In genomic region chr21:37072988-37073416, GRCh38 we compare ENCODE assay signal across 7 cellular contexts. TPM values are rescaled to one million over a fixed set of nuclear protein-coding genes. Genes with fewer than 3 reads are reported as not detected.
DNase-seq lines count a peak whose midpoint lies in the region; ATAC-seq lines count a peak whose summit lies in the region.

Gene PIGP (minus strand): TSS chr21:37073071. CDS start chr21:37072515, 556 bp downstream.
Gene TTC3 (plus strand): TSS chr21:37073254. CDS start chr21:37087258, 14,004 bp downstream.

- intact Hi-C loops in sciatic nerve (cut with DNase I): loop anchor here (5.0 kb wide), 1 partner anchor 81 kb away; no protein-coding TSS in a partner anchor

- ATAC-seq in GM18511 (IDR thresholded peaks at IDR 0.05; ENCODE audit: unreplicated experiment) (peak; percentile 72), HG03039 (IDR thresholded peaks at IDR 0.05; ENCODE audit: unreplicated experiment) (peak; percentile 55), sciatic nerve (peak; percentile 95)

- peak; percentile 33 for DNase-seq in NCI-H2081 treated with DMSO at 0.1 percent for 48 hours (lab: John Stamatoyannopoulos, UW)
- peak; percentile 94 for DNase-seq in T1000 (lab: John Stamatoyannopoulos, UW)
- peak; percentile 99 for DNase-seq in astrocyte of the hippocampus (ENCODE audit: low read depth, low spot score)
- peak; percentile 90 to 93 for DNase-seq in hippocampal formation (lab: John Stamatoyannopoulos, UW)
- DNase-seq in sciatic nerve (ENCODE audit: low spot score): peak; percentile 98

RNA-seq across cellular contexts. Expression of gene PIGP, which starts in this region (rescaled TPM):
- total RNA-seq in sciatic nerve: 34.5 TPM

RNA-seq across cellular contexts. Expression of gene TTC3, which starts in this region (rescaled TPM):
- total RNA-seq in sciatic nerve: 146 TPM

Comparison
In these comparisons a context has a peak if more than half of its experiments do, and no peak if none do; other contexts are left out.
1. Peak in every context shown above with its lines: DNase-seq and ATAC-seq.
2. DNase-seq: peak in every context shown above with its lines; median percentile 99 in astrocyte of the hippocampus; 98 in sciatic nerve; 94 in T1000; 92 in hippocampal formation; 33 in NCI-H2081 treated with DMSO at 0.1 percent for 48 hours.